Comparison of ENCODE assay signal across 15 cellular contexts in the genomic region with DNA sequence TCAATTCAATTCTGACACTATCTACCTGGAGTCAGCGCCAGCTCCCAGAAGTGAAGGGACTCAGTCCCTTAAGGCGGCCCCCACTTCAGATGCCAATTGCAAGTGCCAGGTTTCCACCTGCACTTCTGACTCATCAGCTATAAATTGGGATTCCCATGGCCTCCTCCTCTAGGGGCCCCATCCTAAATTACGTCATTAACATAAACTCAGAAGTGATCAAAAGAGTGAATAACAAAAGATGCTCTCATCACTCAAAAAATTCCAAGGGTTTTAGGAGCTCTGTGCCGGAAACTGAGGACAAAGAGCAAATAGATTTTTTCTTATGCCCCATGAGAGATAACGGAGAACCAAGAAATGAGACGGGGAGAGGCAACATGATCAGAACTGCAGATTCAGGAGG.
DNase-seq lines count a peak whose midpoint lies in the region; TF ChIP-seq lines count a peak whose summit lies in the region.
"Had no signal": no experiment of that assay in that cellular context is flagged by ENCODE, and none has a peak within 500 bp of the region (broad histone marks: within the 10 kb centered on the region; RNA-seq: fewer than 3 reads in every experiment).

No MANE protein-coding gene starts in this region.

- H3K27ac ChIP-seq in HEK293 (ENCODE audit: extremely low read depth, low read depth, low read length) (no peak overlapping the region), mammary epithelial cell (ENCODE audit: insufficient read depth, low read depth, low read length) (no peak overlapping the region)

- H3K9me3 ChIP-seq in HEK293 (ENCODE audit: control insufficient read depth, insufficient read depth, low read depth, low read length) (no peaks in the 10 kb centered on the region), mammary epithelial cell (replicated peaks; ENCODE audit: insufficient read depth, low read length) (no peaks in the 10 kb centered on the region)
- H3K9me3 ChIP-seq: Caco-2 had no signal

- H3K79me2 ChIP-seq in mammary epithelial cell (ENCODE audit: insufficient read depth, low read length) = no peaks in the 10 kb centered on the region

- no peak overlapping the region for H2AFZ ChIP-seq in mammary epithelial cell (ENCODE audit: low read depth, low read length)
- H2AFZ ChIP-seq: GM23338 had no signal

- H3K36me3 ChIP-seq in HEK293 (ENCODE audit: control insufficient read depth in 2 of 2, insufficient read depth in 1 of 2, low read length in 2 of 2) = no peaks in the 10 kb centered on the region
- H3K36me3 ChIP-seq in mammary epithelial cell (ENCODE audit: insufficient read depth, low read length) = no peaks in the 10 kb centered on the region

- no peaks in the 10 kb centered on the region for H3K27me3 ChIP-seq in mammary epithelial cell (ENCODE audit: insufficient read depth, low read length)

- in situ Hi-C loops in mammary epithelial cell (cut with MboI; ENCODE audit: low sequenced_read_pairs in 2 of 2) = no loop called here

- CTCF ChIA-PET in HEK293 (lab: Yijun Ruan, JAX) (no interaction called here), mammary epithelial cell (lab: Charles Lee; ENCODE audit: low non-redundant PET) (no interaction called here)

- TF ChIP-seq CTCF in HEK293 (tag by site-specific recombination; IDR thresholded peaks at IDR 0.05) (no peak), mammary epithelial cell (conservative IDR thresholded peaks at IDR 0.05 in 1 of 2, IDR thresholded peaks at IDR 0.05 in 1 of 2; ENCODE audit: extremely low read depth in 1 of 2, insufficient read depth in 1 of 2, low read depth in 1 of 2, low read length in 2 of 2) (no peak)

- H3K4me1 ChIP-seq in HEK293 (ENCODE audit: control insufficient read depth, insufficient read depth, low read length) = no peaks in the 10 kb centered on the region
- H3K4me1 ChIP-seq in mammary epithelial cell (ENCODE audit: insufficient read depth, low read length) = no peaks in the 10 kb centered on the region
- H3K4me1 ChIP-seq: Caco-2 had no signal

- no peak overlapping the region for H3K4me3 ChIP-seq in HEK293 (ENCODE audit: low read depth, low read length)
- H3K4me3 ChIP-seq in mammary epithelial cell (replicated peaks in 1 of 3; ENCODE audit: insufficient read depth in 1 of 3, low read depth in 2 of 3, low read length in 3 of 3) = no peak overlapping the region
- H3K4me3 ChIP-seq: GM23338 had no signal

- H3K9ac ChIP-seq in mammary epithelial cell (ENCODE audit: insufficient read depth, low read length) = no peak overlapping the region

- H4K20me1 ChIP-seq in mammary epithelial cell (ENCODE audit: insufficient read depth, low read length) = no peaks in the 10 kb centered on the region

- H3K4me2 ChIP-seq in mammary epithelial cell (ENCODE audit: insufficient read depth, low read depth, low read length) = no peak overlapping the region
- H3K4me2 ChIP-seq: GM23338 had no signal

- dilution Hi-C loops in mammary epithelial cell (cut with HindIII; ENCODE audit: low sequenced_read_pairs) = no loop called here

- BruUV-seq in mammary epithelial cell (replicated peaks; lab: Mats Ljungman, UMichigan) = no TSS peak

- 67% methylated on average over 6 of the region's 6 CpGs for WGBS in mammary epithelial cell (ENCODE audit: low coverage, missing lambda C conversion rate)

- intact Hi-C loops in mammary epithelial cell (cut with micrococcal nuclease) (no loop called here), posterior vena cava (cut with DNase I) (no loop called here)

- POLR2A ChIA-PET in HEK293 (lab: Yijun Ruan, JAX) = no interaction called here

- DNase-seq in COLO829 (ENCODE audit: low spot score) (peak; percentile 39), mammary epithelial cell (peak; percentile 3), DMS53 treated with DMSO at 0.1 percent for 48 hours (lab: John Stamatoyannopoulos, UW; ENCODE audit: unreplicated experiment) (no peak), DMS53 (lab: John Stamatoyannopoulos, UW) (no peak), posterior vena cava (ENCODE audit: low spot score) (no peak)
- DNase-seq: C1 segment of cervical spinal cord; Caco-2; CD4-positive, alpha-beta memory T cell; DMS153; DMS79 treated with DMSO at 0.1 percent for 48 hours; GF-D8; H9; HFFc6 had no signal

TF ChIP-seq in HEK293, 187 proteins besides CTCF, POLR2A, EP300 and RAD21:
- TF ChIP-seq, protein P1, sequence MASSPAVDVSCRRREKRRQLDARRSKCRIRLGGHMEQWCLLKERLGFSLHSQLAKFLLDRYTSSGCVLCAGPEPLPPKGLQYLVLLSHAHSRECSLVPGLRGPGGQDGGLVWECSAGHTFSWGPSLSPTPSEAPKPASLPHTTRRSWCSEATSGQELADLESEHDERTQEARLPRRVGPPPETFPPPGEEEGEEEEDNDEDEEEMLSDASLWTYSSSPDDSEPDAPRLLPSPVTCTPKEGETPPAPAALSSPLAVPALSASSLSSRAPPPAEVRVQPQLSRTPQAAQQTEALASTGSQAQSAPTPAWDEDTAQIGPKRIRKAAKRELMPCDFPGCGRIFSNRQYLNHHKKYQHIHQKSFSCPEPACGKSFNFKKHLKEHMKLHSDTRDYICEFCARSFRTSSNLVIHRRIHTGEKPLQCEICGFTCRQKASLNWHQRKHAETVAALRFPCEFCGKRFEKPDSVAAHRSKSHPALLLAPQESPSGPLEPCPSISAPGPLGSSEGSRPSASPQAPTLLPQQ (tag by site-specific recombination; IDR thresholded peaks at IDR 0.05) = 0 out of 2 replicates have a peak, but pooled peaks have one; percentile 35
- TF ChIP-seq ZNF274 (IDR thresholded peaks at IDR 0.05; ENCODE audit: low read length) (no peak), ZNF274 (tag by site-specific recombination; IDR thresholded peaks at IDR 0.05; ENCODE audit: borderline replicate concordance) (no peak)

Comparison
In these comparisons a context has a peak if more than half of its experiments do, and no peak if none do; other contexts are left out.
1. DNase-seq: peak in COLO829 (single experiment) and mammary epithelial cell (single experiment); none in DMS53 treated with DMSO at 0.1 percent for 48 hours (single experiment), DMS53 (single experiment) and posterior vena cava (single experiment).